In the genomic region with DNA sequence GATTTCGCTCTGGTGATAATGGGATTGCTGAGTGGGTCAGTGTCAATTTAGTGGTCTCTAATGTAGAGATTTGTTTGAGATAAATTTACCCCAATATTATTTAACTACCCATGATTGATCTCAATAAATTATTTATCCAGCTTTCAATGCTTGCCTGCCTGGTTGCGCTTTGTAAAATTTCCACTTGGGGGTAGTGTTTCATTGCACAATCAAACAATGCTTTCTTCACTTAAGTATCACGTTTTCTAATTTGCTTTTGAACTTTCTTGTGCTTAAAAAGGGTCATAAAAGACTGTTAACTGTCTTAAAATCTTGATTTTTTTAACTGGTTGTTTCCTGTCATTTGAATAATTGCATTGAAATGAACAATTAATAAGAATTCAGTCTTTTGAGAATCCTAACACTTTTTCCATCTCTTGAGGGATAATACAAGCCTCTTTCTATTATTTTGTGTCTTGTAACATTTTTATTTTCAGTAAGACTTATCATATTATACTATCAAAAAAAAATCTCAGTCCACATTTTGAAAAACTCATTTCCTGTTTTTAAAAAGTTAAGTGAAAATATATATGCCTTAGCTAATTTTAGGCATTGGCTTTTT, we compare ENCODE assay signal across 9 cellular contexts. TPM values are rescaled to one million over a fixed set of nuclear protein-coding genes. Genes with fewer than 3 reads are reported as not detected.
A peak's percentile ranks its signal among the peaks of the same experiment; 100 is the strongest.
DNase-seq lines count a peak whose midpoint lies in the region; TF ChIP-seq lines count a peak whose summit lies in the region.
"Had no signal": no experiment of that assay in that cellular context is flagged by ENCODE, and none has a peak within 500 bp of the region (broad histone marks: within the 10 kb centered on the region; RNA-seq: fewer than 3 reads in every experiment).

No MANE protein-coding gene starts in this region.

- H3K79me2 ChIP-seq in ACC112 (ENCODE audit: control insufficient read depth, insufficient read depth, low read length, unreplicated experiment) = peaks cover 11% of the 10 kb centered on the region

- H2AFZ ChIP-seq in ACC112 (ENCODE audit: low read length, unreplicated experiment) = peak overlapping the region; percentile 87

- H3K4me1 Mint-ChIP-seq in osteocyte (ENCODE audit: unreplicated experiment) = peaks cover 5% of the 10 kb centered on the region

- TF ChIP-seq CTCF in GM06990 (IDR thresholded peaks at IDR 0.05; ENCODE audit: insufficient read depth, low read length, poor library complexity, severe bottlenecking) = peak; percentile 67
- TF ChIP-seq CTCF in HFF-Myc (IDR thresholded peaks at IDR 0.05; ENCODE audit: low read depth, low read length, missing control alignments) = peak; percentile 53
- peak; percentile 71 for TF ChIP-seq CTCF in osteocyte (IDR thresholded peaks at IDR 0.05)

- H3K27me3 Mint-ChIP-seq in osteocyte (ENCODE audit: unreplicated experiment) = no peaks in the 10 kb centered on the region
- H3K27me3 Mint-ChIP-seq: IgD-negative memory B cell had no signal

- no peak overlapping the region for H3K4me3 ChIP-seq in ACC112 (ENCODE audit: low read depth, low read length)
- H3K4me3 ChIP-seq in GM06990 (replicated peaks; ENCODE audit: low read depth, low read length) = no peak overlapping the region
- H3K4me3 ChIP-seq in HFF-Myc (replicated peaks; ENCODE audit: low read depth, low read length) = no peak overlapping the region

- H3K4me3 Mint-ChIP-seq in osteocyte (ENCODE audit: unreplicated experiment) = no peak overlapping the region
- H3K4me3 Mint-ChIP-seq: IgD-negative memory B cell had no signal

- H3K36me3 ChIP-seq in ACC112 (ENCODE audit: insufficient read depth, low read length) = peaks cover 14% of the 10 kb centered on the region; the same call in 1 of the 2 replicates
- H3K36me3 ChIP-seq in GM06990 (ENCODE audit: control insufficient read depth, insufficient read depth, low read length) = peaks cover 2% of the 10 kb centered on the region; the same call in 1 of the 2 replicates

- no peak overlapping the region for H3K27ac Mint-ChIP-seq in osteocyte (ENCODE audit: unreplicated experiment)

- peaks cover 44% of the 10 kb centered on the region for H3K36me3 Mint-ChIP-seq in osteocyte (ENCODE audit: unreplicated experiment)

- H3K9me3 Mint-ChIP-seq in osteocyte (ENCODE audit: unreplicated experiment) = peaks cover 30% of the 10 kb centered on the region

- H3K27me3 ChIP-seq in ACC112 (ENCODE audit: insufficient read depth, low read length) = no peaks in the 10 kb centered on the region
- H3K27me3 ChIP-seq in GM06990 (replicated peaks; ENCODE audit: control insufficient read depth, insufficient read depth, low read length) = no peaks in the 10 kb centered on the region

- H3K4me1 ChIP-seq in ACC112 (ENCODE audit: control insufficient read depth, insufficient read depth, low read length, unreplicated experiment) = no peaks in the 10 kb centered on the region

- no peak overlapping the region for H3K27ac ChIP-seq in ACC112 (ENCODE audit: low read depth, low read length)

- DNase-seq in GM06990 (ENCODE audit: extremely low read depth, insufficient read length) (peak; percentile 13), HFF-Myc (ENCODE audit: extremely low read depth, low read depth) (peak; percentile 11), NCI-H526 treated with DMSO at 0.1 percent for 48 hours (lab: John Stamatoyannopoulos, UW) (peak; percentile 0), dermis microvascular lymphatic vessel endothelial cell (ENCODE audit: low read depth in 2 of 2) (peak; percentile 11 to 39), osteocyte (ENCODE audit: extremely low spot score, unreplicated experiment) (no peak), posterior vena cava (ENCODE audit: low spot score) (no peak), epidermal melanocyte (ENCODE audit: insufficient read length, low spot score) (no peak)

- intact Hi-C loops in posterior vena cava (cut with DNase I) = no loop called here

RNA-seq across cellular contexts. Expression of gene HSD17B4, which starts 18.7 kb away (rescaled TPM):
- 113 and 144 TPM in 2 replicates for total RNA-seq in dermis microvascular lymphatic vessel endothelial cell
- 100 and 127 TPM in 2 replicates for total RNA-seq in osteocyte
- total RNA-seq in posterior vena cava = 100 to 1,000 TPM; 144 to 188 TPM

Comparison
In these comparisons a context has a peak if more than half of its experiments do, and no peak if none do; other contexts are left out.
1. DNase-seq: peak in GM06990 (single experiment), HFF-Myc (single experiment), NCI-H526 treated with DMSO at 0.1 percent for 48 hours (single experiment) and dermis microvascular lymphatic vessel endothelial cell (2 of 2); none in osteocyte (single experiment), posterior vena cava (single experiment) and epidermal melanocyte (single experiment).
2. Peak in every context shown above with its lines, with median percentiles within 50 percentile points of each other: CTCF ChIP-seq.